ENCODE assay signal across 8 cellular contexts in the genomic region with DNA sequence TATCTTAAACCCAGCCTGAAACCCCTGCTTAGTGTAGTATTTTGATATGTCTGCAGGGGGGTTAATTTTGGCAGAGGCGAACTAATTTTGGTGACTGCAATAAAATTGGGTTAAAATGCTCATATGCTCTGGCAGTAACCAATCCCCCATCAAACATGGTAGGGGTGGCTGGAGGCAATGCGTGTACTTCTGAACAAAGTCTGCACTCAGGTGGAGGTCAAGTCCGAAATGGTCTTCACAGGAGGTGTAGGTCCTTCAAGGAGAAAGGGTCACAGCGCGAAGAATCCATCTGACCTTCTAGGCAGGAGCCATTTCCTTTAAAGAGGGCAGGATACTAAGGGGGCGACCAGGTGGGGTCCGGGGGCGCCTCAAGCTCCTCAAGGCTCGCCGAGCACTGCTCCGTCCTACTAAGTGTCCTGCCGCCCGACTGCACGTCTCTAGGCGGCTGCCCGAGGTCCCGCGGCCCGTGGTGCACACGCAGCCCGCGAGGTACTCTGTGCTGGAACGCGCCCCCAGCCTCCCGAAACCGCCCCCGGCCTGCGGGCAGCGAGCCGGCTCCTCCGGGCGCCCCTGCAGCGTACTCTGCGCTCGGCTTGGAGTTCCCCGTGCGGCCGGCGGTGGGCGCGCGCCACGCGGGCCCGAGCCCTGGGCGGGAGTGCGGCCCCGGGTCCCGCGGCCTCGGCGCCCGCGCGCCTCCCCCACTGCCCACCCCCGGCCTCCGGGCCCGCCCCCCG. TPM values are rescaled to one million over a fixed set of nuclear protein-coding genes. Genes with fewer than 3 reads are reported as not detected.
DNase-seq lines count a peak whose midpoint lies in the region; ATAC-seq and TF ChIP-seq lines count a peak whose summit lies in the region.

No MANE protein-coding gene starts in this region.

- H3K9me3 ChIP-seq in heart right ventricle (no peaks in the 10 kb centered on the region), psoas muscle (no peaks in the 10 kb centered on the region)

- H3K4me3 Mint-ChIP-seq in activated T-helper 17 cell treated with anti-CD3 and anti-CD28 coated beads, Interleukin-2, amount 50 U/mL, for 72 hours, result peak overlapping the region; percentile 80

- H3K27ac ChIP-seq in heart right ventricle (peak overlapping the region; percentile 82 to 98 (median 94)), psoas muscle (peak overlapping the region; percentile 83)

- DNase-seq in activated gamma-delta T cell treated with Interleukin-2 at 50 U/mL for 16 hours (peak; percentile 22), activated gamma-delta T cell (lab: John Stamatoyannopoulos, UW) (no peak), NCI-H345 treated with DMSO at 0.1 percent for 48 hours (lab: John Stamatoyannopoulos, UW; ENCODE audit: unreplicated experiment) (peak; percentile 37), heart right ventricle (peak; percentile 53 to 67), psoas muscle (peak; percentile 64 to 79), LoVo (ENCODE audit: low spot score) (no peak)

- peak overlapping the region; percentile 67 for H3K27ac Mint-ChIP-seq in activated T-helper 17 cell treated with anti-CD3 and anti-CD28 coated beads, Interleukin-2, amount 50 U/mL, for 72 hours

- 3 to 5% methylated on average over 51 to 59 of the region's 59 CpGs for WGBS in heart right ventricle, 2 donors
- 4 to 8% (median 5%) methylated on average over 25 to 59 of the region's 59 CpGs for WGBS in psoas muscle, 3 donors

- H3K4me3 ChIP-seq in heart right ventricle (peak overlapping the region; percentile 34 to 96 (median 79)), psoas muscle (peak overlapping the region; percentile 92)

- H3K36me3 Mint-ChIP-seq in activated T-helper 17 cell treated with anti-CD3 and anti-CD28 coated beads, Interleukin-2, amount 50 U/mL, for 72 hours (ENCODE audit: low read depth), result no peaks in the 10 kb centered on the region

- H3K27me3 ChIP-seq in heart right ventricle, result peaks cover 0 to 29% (median 0%) of the 10 kb centered on the region in 7 donors
- no peaks in the 10 kb centered on the region for H3K27me3 ChIP-seq in psoas muscle (ENCODE audit: insufficient read depth in 3 of 3, low read length in 2 of 3)

- TF ChIP-seq CTCF in heart right ventricle (IDR thresholded peaks at IDR 0.05) (peak; percentile 21 to 64 (median 38)), psoas muscle (IDR thresholded peaks at IDR 0.05) (peak; percentile 50)

- no peaks in the 10 kb centered on the region for H3K9me3 Mint-ChIP-seq in activated T-helper 17 cell treated with anti-CD3 and anti-CD28 coated beads, Interleukin-2, amount 50 U/mL, for 72 hours

- peak; percentile 52 for ATAC-seq in activated T-helper 17 cell treated with anti-CD3 and anti-CD28 coated beads, Interleukin-2, amount 50 U/mL, for 72 hours (replicated peaks)
- peak; percentile 48 to 74 (median 62) for ATAC-seq in heart right ventricle
- ATAC-seq in psoas muscle, result peak; percentile 72 to 76 (median 74)
- ATAC-seq in HG03439 (IDR thresholded peaks at IDR 0.05; ENCODE audit: unreplicated experiment), result no peak

- H3K36me3 ChIP-seq in heart right ventricle (no peaks in the 10 kb centered on the region), psoas muscle (ENCODE audit: insufficient read depth in 1 of 2, low read depth in 1 of 2) (no peaks in the 10 kb centered on the region)

- intact Hi-C loops in heart right ventricle (cut with DNase I), result loop anchor here (1.0 to 10.0 kb wide), 21 partner anchors 70 to 588 kb away; a partner anchor contains a TSS
- intact Hi-C loops in psoas muscle (cut with DNase I), result loop anchor here (2.0 to 10.0 kb wide), 6 partner anchors 162 to 585 kb away; no protein-coding TSS in a partner anchor

- peaks cover 16% of the 10 kb centered on the region for H3K4me1 Mint-ChIP-seq in activated T-helper 17 cell treated with anti-CD3 and anti-CD28 coated beads, Interleukin-2, amount 50 U/mL, for 72 hours

- H3K27me3 Mint-ChIP-seq in activated T-helper 17 cell treated with anti-CD3 and anti-CD28 coated beads, Interleukin-2, amount 50 U/mL, for 72 hours, result peaks cover 13% of the 10 kb centered on the region

- H3K4me1 ChIP-seq in heart right ventricle (peaks cover 8 to 44% (median 41%) of the 10 kb centered on the region in 9 donors), psoas muscle (peaks cover 42% of the 10 kb centered on the region)

RNA-seq across cellular contexts. Expression of a gene that starts 1.7 kb away (rescaled TPM):
- 10 to 100 TPM; 52.0 to 54.8 TPM for total RNA-seq in activated T-helper 17 cell treated with anti-CD3 and anti-CD28 coated beads, Interleukin-2, amount 50 U/mL, for 72 hours
- 10 to 100 TPM; 26.3 to 74.6 (median 35.4) TPM for total RNA-seq in heart right ventricle
- 10 to 100 TPM in 1 of 2 donors, 1 to 10 TPM in 1; 5.4 to 12.1 TPM for polyA plus RNA-seq in heart right ventricle
- 10 to 100 TPM in 1 of 4 donors, 1 to 10 TPM in 3; 3.8 to 13.9 (median 7.8) TPM for total RNA-seq in psoas muscle
- 1 to 10 TPM; 1.8 to 2.1 (median 2.0) TPM for polyA plus RNA-seq in psoas muscle

Comparison
In these comparisons a context has a peak if more than half of its experiments do, and no peak if none do; other contexts are left out.
1. DNase-seq: peak in activated gamma-delta T cell treated with Interleukin-2 at 50 U/mL for 16 hours (single experiment), NCI-H345 treated with DMSO at 0.1 percent for 48 hours (single experiment), heart right ventricle (2 of 2) and psoas muscle (2 of 2); none in activated gamma-delta T cell (single experiment) and LoVo (single experiment).